Comparison of ENCODE assay signal across 7 cellular contexts in the genomic region with DNA sequence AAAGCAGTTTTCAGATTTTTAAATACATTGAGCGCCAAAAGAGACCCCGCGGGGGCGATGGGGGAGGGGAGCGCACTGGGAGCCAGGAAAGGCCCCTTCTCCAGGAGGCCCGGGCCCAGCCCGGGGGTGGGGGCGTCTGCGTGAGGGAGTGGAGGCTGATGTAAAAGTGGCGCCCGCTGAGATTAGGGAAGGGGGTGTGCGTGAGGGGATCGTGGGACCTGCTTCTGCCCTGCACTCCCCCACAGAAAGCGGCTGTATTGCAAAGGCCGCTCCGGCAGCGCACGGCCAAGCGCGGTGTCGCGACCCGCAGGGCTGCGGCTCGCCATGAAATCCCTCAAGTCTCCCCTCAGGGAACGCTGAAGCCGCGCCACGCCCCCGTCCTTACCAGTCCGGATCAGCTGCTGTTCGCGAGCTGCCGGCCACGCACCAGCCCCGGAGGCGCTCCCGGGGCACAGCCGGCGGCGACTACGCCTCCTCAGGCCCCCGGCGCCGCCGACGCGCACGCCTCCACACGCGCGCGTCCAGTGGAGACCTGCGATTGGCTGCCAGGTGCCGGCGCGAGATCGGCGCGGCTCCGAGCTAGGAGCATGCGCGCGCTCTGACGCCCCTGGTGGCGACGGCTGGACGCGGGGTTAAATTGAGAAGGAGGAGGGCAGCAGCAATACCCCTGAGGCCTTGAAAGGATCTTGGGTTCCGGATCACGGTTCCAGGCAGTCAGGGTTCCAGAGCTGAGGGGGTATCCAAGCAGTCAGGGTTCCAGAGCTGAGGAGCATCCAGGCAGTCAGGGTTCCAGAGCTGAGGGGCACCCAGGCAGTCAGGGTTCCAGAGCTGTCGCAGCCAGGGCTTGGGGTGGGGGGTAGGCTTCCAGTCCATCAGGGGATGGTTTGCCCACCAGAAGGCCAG. TPM values are rescaled to one million over a fixed set of nuclear protein-coding genes. Genes with fewer than 3 reads are reported as not detected.
A peak's percentile ranks its signal among the peaks of the same experiment; 100 is the strongest.
DNase-seq lines count a peak whose midpoint lies in the region; ATAC-seq, FAIRE-seq and TF ChIP-seq lines count a peak whose summit lies in the region.

A gene with protein sequence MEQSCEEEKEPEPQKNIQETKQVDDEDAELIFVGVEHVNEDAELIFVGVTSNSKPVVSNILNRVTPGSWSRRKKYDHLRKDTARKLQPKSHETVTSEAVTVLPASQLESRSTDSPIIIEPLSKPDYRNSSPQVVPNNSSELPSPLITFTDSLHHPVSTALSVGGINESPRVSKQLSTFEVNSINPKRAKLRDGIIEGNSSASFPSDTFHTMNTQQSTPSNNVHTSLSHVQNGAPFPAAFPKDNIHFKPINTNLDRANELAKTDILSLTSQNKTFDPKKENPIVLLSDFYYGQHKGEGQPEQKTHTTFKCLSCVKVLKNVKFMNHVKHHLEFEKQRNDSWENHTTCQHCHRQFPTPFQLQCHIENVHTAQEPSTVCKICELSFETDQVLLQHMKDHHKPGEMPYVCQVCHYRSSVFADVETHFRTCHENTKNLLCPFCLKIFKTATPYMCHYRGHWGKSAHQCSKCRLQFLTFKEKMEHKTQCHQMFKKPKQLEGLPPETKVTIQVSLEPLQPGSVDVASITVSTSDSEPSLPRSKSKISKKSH (minus strand): TSS at position 469 of the 903 bp plus-strand sequence. CDS start 19,344 bp downstream, outside the sequence.

- no peaks in the 10 kb centered on the region for H3K4me1 ChIP-seq in right lobe of liver

- ATAC-seq in HG02970 (IDR thresholded peaks at IDR 0.05; ENCODE audit: low FRiP score, unreplicated experiment) (peak; percentile 75), right lobe of liver (peak; percentile 65 to 87 (median 83))

- no peaks in the 10 kb centered on the region for H3K9me3 ChIP-seq in right lobe of liver

- intact Hi-C loops in right lobe of liver (cut with DNase I) = no loop called here

- 5% methylated on average over 31 of the region's 72 CpGs for WGBS in right lobe of liver (ENCODE audit: insufficient coverage, low coverage, low lambda C conversion rate, missing lambda C conversion rate)

- no peak within 1 kb of the TSS for H3K27ac ChIP-seq in right lobe of liver

- H3K27me3 ChIP-seq in right lobe of liver = no peaks in the 10 kb centered on the region

- DNase-seq in GM18507 (ENCODE audit: extremely low spot score, insufficient read length, low read depth) = peak; percentile 83
- peak; percentile 90 for DNase-seq in NCI-H2171 (lab: John Stamatoyannopoulos, UW)
- peak; percentile 73 to 80 for DNase-seq in activated CD4-positive, alpha-beta T cell treated with anti-CD3 and anti-CD28 coated beads for 24 hours (ENCODE audit: low read depth in 2 of 2)
- peak; percentile 42 for DNase-seq in dedifferentiated amniotic fluid mesenchymal stem cell (ENCODE audit: extremely low spot score)
- peak; percentile 45 to 64 (median 51) for DNase-seq in right lobe of liver
- peak; percentile 75 to 80 for DNase-seq in stimulated activated CD4-positive, alpha-beta T cell treated with anti-CD3 and anti-CD28 coated beads, Interleukin-4, amount 100 ng/mL, for 4 hours

- peak within 1 kb of the TSS; percentile 21 to 47 (median 25) for H3K4me3 ChIP-seq in right lobe of liver

- FAIRE-seq in GM18507 (lab: Jason Lieb, UNC) = peak; percentile 94

- peak in 3 of 4 donors; percentile 5 to 25 (median 23) for TF ChIP-seq CTCF in right lobe of liver (IDR thresholded peaks at IDR 0.05)

- no peak for TF ChIP-seq POLR2A in right lobe of liver (IDR thresholded peaks at IDR 0.05)

- no peaks in the 10 kb centered on the region for H3K36me3 ChIP-seq in right lobe of liver

RNA-seq across cellular contexts. Expression of the gene that starts here (rescaled TPM):
- total RNA-seq in right lobe of liver = under 1 TPM in 4 of 6 experiments, not detected in 2; 0.06 to 0.31 (median 0.10) TPM

Comparison
In these comparisons a context has a peak if more than half of its experiments do, and no peak if none do; other contexts are left out.
1. Peak in DNase-seq, ATAC-seq and H3K4me3 ChIP-seq in right lobe of liver; RNA of the gene not detected or under 1 TPM.